Comparison of ENCODE assay signal across 8 cellular contexts in genomic region chr15:40506964-40507571, GRCh38. TPM values are rescaled to one million over a fixed set of nuclear protein-coding genes. Genes with fewer than 3 reads are reported as not detected.
DNase-seq lines count a peak whose midpoint lies in the region; ATAC-seq and TF ChIP-seq lines count a peak whose summit lies in the region.

No MANE protein-coding gene starts in this region.

- no peaks in the 10 kb centered on the region for H3K36me3 ChIP-seq in ascending aorta

- H3K27ac ChIP-seq in ascending aorta, result no peak overlapping the region

- H3K27me3 ChIP-seq in ascending aorta, result no peaks in the 10 kb centered on the region

- DNase-seq in SIG-M5 treated with dmso at 0.1 percent for 504 hours (lab: John Stamatoyannopoulos, UW; ENCODE audit: unreplicated experiment), result peak; percentile 59
- DNase-seq in SIG-M5 (lab: John Stamatoyannopoulos, UW), result no peak
- DNase-seq in NCI-H1092 treated with DMSO at 0.1 percent for 48 hours (lab: John Stamatoyannopoulos, UW), result peak; percentile 63
- DNase-seq in T-helper 9 cell, result peak; percentile 47
- peak in 1 of 2 donors; percentile 82 for DNase-seq in ascending aorta (ENCODE audit: low spot score in 2 of 2)
- DNase-seq in hepatic stellate cell (ENCODE audit: low spot score), result peak; percentile 84
- no peak for DNase-seq in retinal pigment epithelial cell (ENCODE audit: low read depth)

- H3K9me3 ChIP-seq in ascending aorta, result no peaks in the 10 kb centered on the region

- H3K4me3 ChIP-seq in ascending aorta, result peak overlapping the region; percentile 48 to 57
- H3K4me3 ChIP-seq in retinal pigment epithelial cell (ENCODE audit: low read length), result no peak overlapping the region

- no peak for ATAC-seq in HG03039 (IDR thresholded peaks at IDR 0.05; ENCODE audit: unreplicated experiment)

- TF ChIP-seq CTCF in ascending aorta (IDR thresholded peaks at IDR 0.05), result peak; percentile 47 to 72 (median 68)
- TF ChIP-seq CTCF in retinal pigment epithelial cell (conservative IDR thresholded peaks at IDR 0.05; ENCODE audit: low read depth, low read length), result peak; percentile 86

- intact Hi-C loops in ascending aorta (cut with DNase I), result loop anchor here (5.0 kb wide), 1 partner anchor 65 kb away; the partner anchor contains the start of gene BAHD1

- peaks cover 0 to 11% of the 10 kb centered on the region in 2 donors for H3K4me1 ChIP-seq in ascending aorta

RNA-seq across cellular contexts. Expression of gene CHST14, which starts 36.3 kb away (rescaled TPM):
- 22.0 TPM for total RNA-seq in ascending aorta

RNA-seq across cellular contexts. Expression of gene CCDC32, which starts 57.8 kb away (rescaled TPM):
- 16.4 TPM for total RNA-seq in ascending aorta

Comparison
In these comparisons a context has a peak if more than half of its experiments do, and no peak if none do; other contexts are left out.
1. DNase-seq: peak in SIG-M5 treated with dmso at 0.1 percent for 504 hours (single experiment), NCI-H1092 treated with DMSO at 0.1 percent for 48 hours (single experiment), T-helper 9 cell (single experiment) and hepatic stellate cell (single experiment); none in SIG-M5 (single experiment) and retinal pigment epithelial cell (single experiment).